Comparison of ENCODE assay signal across 10 cellular contexts in the genomic region with DNA sequence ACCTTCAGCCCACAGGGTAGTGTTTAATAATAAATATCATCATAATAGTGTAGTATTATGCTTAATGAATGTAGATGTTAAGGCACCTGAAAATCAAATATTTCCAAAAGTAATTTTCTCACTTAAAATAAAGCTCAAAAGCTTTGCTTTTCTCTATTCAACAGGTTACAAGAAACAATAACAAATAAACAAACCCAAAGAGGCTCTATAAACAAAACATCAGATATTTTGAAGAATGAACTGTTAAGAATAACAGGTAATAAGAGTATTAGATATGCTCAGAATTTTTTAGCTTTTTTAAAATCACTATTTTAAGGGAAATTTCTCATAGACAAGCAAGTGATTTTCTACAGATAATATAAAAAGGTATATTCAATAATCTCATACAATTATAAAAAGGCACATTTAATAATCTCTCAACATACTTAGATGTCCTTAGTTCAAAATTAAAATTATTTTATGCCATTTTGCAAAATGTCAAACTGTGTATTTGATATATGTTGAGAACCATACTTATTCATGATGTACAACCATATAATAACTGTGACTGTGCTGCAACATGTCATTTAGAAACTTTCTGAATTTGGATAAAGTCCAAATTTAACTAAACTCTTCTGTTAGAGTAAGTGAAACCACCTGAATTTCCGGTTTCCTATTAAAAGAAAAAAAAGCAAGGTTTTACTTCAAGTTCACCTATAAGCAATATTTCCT. TPM values are rescaled to one million over a fixed set of nuclear protein-coding genes. Genes with fewer than 3 reads are reported as not detected.
DNase-seq lines count a peak whose midpoint lies in the region; ATAC-seq and FAIRE-seq lines count a peak whose summit lies in the region.
"Had no signal": no experiment of that assay in that cellular context is flagged by ENCODE, and none has a peak within 500 bp of the region (broad histone marks: within the 10 kb centered on the region; RNA-seq: fewer than 3 reads in every experiment).

No MANE protein-coding gene starts in this region.

- peak; percentile 80 for ATAC-seq in GM18870 (IDR thresholded peaks at IDR 0.05; ENCODE audit: unreplicated experiment)
- ATAC-seq in GM21528 (IDR thresholded peaks at IDR 0.05; ENCODE audit: low FRiP score, unreplicated experiment) = peak; percentile 85
- ATAC-seq in HG03103 (IDR thresholded peaks at IDR 0.05; ENCODE audit: low read depth, unreplicated experiment) = peak; percentile 85
- no peak for ATAC-seq in left ventricle myocardium superior
- ATAC-seq: WTC11 had no signal

- intact Hi-C loops in left ventricle myocardium superior (cut with micrococcal nuclease) = no loop called here

- no peak for DNase-seq in frontal cortex (ENCODE audit: low spot score in 2 of 2)
- no peak for DNase-seq in T1000 (lab: John Stamatoyannopoulos, UW)
- DNase-seq in NCI-H2227 treated with DMSO at 0.1 percent for 48 hours (lab: John Stamatoyannopoulos, UW) = no peak
- DNase-seq in left ventricle myocardium superior = no peak
- DNase-seq: H7 had no signal

- peak; percentile 40 for FAIRE-seq in frontal cortex (lab: Jason Lieb, UNC)
- FAIRE-seq: RCC 7860 had no signal

RNA-seq across cellular contexts. Expression of a gene that starts 35.8 kb away (rescaled TPM):
- total RNA-seq in frontal cortex (47.7 TPM), left ventricle myocardium superior (17.3 TPM)
